9 cellular contexts compared by ENCODE assay signal in the genomic region with DNA sequence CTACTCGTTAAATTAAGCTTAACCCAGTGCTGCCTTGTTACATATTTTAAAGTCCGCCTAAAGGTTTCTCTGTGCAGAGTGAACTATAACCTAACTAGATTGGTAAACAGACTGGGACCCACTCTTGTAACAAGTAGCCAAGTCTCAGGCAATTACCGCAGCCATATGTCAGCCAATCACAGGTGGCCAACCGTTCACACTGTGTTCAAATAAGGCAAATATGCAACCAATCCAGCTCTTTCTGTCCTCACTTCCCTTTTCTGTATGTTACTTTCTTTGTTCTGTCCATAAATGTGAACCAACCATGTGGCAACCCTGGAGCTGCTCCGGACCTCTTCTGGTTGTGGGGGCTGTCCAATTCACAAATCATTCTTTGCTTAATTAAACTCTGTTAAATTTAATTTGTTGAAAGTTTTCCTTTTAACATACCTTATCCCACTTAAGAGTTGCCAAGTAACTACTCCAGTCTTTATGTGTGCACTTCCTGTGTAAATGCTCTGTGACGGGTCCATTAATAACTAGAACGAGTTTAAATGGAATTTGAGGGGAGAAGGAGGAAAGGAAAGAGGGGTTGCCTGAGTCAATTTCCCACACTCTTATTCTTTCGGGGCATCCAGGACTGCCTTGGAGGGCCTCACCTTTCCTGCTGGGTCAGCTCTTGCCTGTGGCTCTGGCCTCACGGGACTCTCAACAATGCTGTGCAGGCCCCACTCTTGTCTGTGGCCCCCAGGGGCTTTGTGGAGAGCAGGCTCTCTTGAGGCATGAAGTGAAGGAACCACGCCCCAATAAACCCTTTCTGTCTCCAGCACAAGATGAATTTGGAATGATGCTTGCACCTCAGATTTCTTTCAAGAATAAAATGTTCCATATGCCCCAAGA. TPM values are rescaled to one million over a fixed set of nuclear protein-coding genes. Genes with fewer than 3 reads are reported as not detected.
A peak's percentile ranks its signal among the peaks of the same experiment; 100 is the strongest.
DNase-seq lines count a peak whose midpoint lies in the region; ATAC-seq and TF ChIP-seq lines count a peak whose summit lies in the region.
"Had no signal": no experiment of that assay in that cellular context is flagged by ENCODE, and none has a peak within 500 bp of the region (broad histone marks: within the 10 kb centered on the region; RNA-seq: fewer than 3 reads in every experiment).

No MANE protein-coding gene starts in this region.

- H3F3A ChIP-seq in OCI-LY1 (ENCODE audit: insufficient read depth, low read length), result no peaks in the 10 kb centered on the region

- peaks cover 4% of the 10 kb centered on the region for H3K9me3 Mint-ChIP-seq in stimulated activated memory B cell treated with anti-CD40 and anti-IgM and Interleukin-4, amounts not matched to agents 10 μg/mL and 1 μg/mL and 100 μg/mL, for 72 hours
- H3K9me3 Mint-ChIP-seq in natural killer cell, result no peaks in the 10 kb centered on the region

- no peaks in the 10 kb centered on the region for H3K36me3 ChIP-seq in OCI-LY1 (ENCODE audit: insufficient read depth, low read length)

- H3K4me2 ChIP-seq in OCI-LY1 (ENCODE audit: low read length), result no peak overlapping the region; the same call in 1 of the 2 replicates

- no peak overlapping the region for H3K27ac ChIP-seq in OCI-LY1 (ENCODE audit: low read depth, low read length, poor library complexity, severe bottlenecking)

- H4K20me1 ChIP-seq in OCI-LY1 (ENCODE audit: insufficient read depth, low read length), result no peaks in the 10 kb centered on the region

- H3K9ac ChIP-seq in OCI-LY1 (ENCODE audit: low read length), result no peak overlapping the region

- peak overlapping the region; percentile 86 for H2AFZ ChIP-seq in OCI-LY1 (ENCODE audit: low read length)

- H3K27ac Mint-ChIP-seq in stimulated activated memory B cell treated with anti-CD40 and anti-IgM and Interleukin-4, amounts not matched to agents 10 μg/mL and 1 μg/mL and 100 μg/mL, for 72 hours, result peak overlapping the region; percentile 89
- no peak overlapping the region for H3K27ac Mint-ChIP-seq in natural killer cell

- intact Hi-C loops in natural killer cell (cut with micrococcal nuclease), result no loop called here

- H3K27me3 ChIP-seq in OCI-LY1 (ENCODE audit: insufficient read depth, low read length), result no peaks in the 10 kb centered on the region

- TF ChIP-seq CTCF in OCI-LY1 (IDR thresholded peaks at IDR 0.05; ENCODE audit: low read length) (no peak), natural killer cell (IDR thresholded peaks at IDR 0.05) (no peak)

- H3K9me2 ChIP-seq in OCI-LY1 (ENCODE audit: low read depth, low read length), result no peaks in the 10 kb centered on the region

- no peak overlapping the region for H3K4me3 ChIP-seq in OCI-LY1 (ENCODE audit: low read depth, low read length, poor library complexity, severe bottlenecking)

- H3K4me3 Mint-ChIP-seq in stimulated activated memory B cell treated with anti-CD40 and anti-IgM and Interleukin-4, amounts not matched to agents 10 μg/mL and 1 μg/mL and 100 μg/mL, for 72 hours, result peak overlapping the region; percentile 44
- no peak overlapping the region for H3K4me3 Mint-ChIP-seq in natural killer cell

- no peaks in the 10 kb centered on the region for H3K27me3 Mint-ChIP-seq in stimulated activated memory B cell treated with anti-CD40 and anti-IgM and Interleukin-4, amounts not matched to agents 10 μg/mL and 1 μg/mL and 100 μg/mL, for 72 hours
- H3K27me3 Mint-ChIP-seq in natural killer cell (ENCODE audit: low read depth in 2 of 2), result no peaks in the 10 kb centered on the region

- no peaks in the 10 kb centered on the region for H3K79me2 ChIP-seq in OCI-LY1 (ENCODE audit: insufficient read depth, low read length)

- peaks cover 11% of the 10 kb centered on the region for H3K4me1 ChIP-seq in OCI-LY1 (ENCODE audit: insufficient read depth, low read length, severe bottlenecking)

- H3K9me3 ChIP-seq in OCI-LY1 (ENCODE audit: low read length), result no peaks in the 10 kb centered on the region

- no peaks in the 10 kb centered on the region for H3K36me3 Mint-ChIP-seq in stimulated activated memory B cell treated with anti-CD40 and anti-IgM and Interleukin-4, amounts not matched to agents 10 μg/mL and 1 μg/mL and 100 μg/mL, for 72 hours
- H3K36me3 Mint-ChIP-seq in natural killer cell, result no peaks in the 10 kb centered on the region

- ATAC-seq in HG03039 (IDR thresholded peaks at IDR 0.05; ENCODE audit: unreplicated experiment) (peak; percentile 79), natural killer cell (no peak)
- peak; percentile 90 for ATAC-seq in stimulated activated memory B cell treated with anti-CD40 and anti-IgM and Interleukin-4, amounts not matched to agents 10 μg/mL and 1 μg/mL and 100 μg/mL, for 72 hours

- peaks cover 53% of the 10 kb centered on the region for H3K4me1 Mint-ChIP-seq in stimulated activated memory B cell treated with anti-CD40 and anti-IgM and Interleukin-4, amounts not matched to agents 10 μg/mL and 1 μg/mL and 100 μg/mL, for 72 hours
- H3K4me1 Mint-ChIP-seq in natural killer cell, result no peaks in the 10 kb centered on the region

- DNase-seq in NCI-H1436 (lab: John Stamatoyannopoulos, UW), result peak; percentile 9
- DNase-seq in NCI-H1436 treated with DMSO at 0.1 percent for 48 hours (lab: John Stamatoyannopoulos, UW), result no peak
- DNase-seq in stimulated activated CD4-positive, alpha-beta T cell treated with anti-CD3 and anti-CD28 coated beads, Interleukin-1b, Interleukin-23, amount 100 ng/mL, for 48 hours, result no peak
- no peak for DNase-seq in amniotic stem cell (lab: John Stamatoyannopoulos, UW)
- DNase-seq in natural killer cell, result no peak
- DNase-seq: retina had no signal

RNA-seq across cellular contexts. Expression of gene RPL37A, which starts 6.6 kb away (rescaled TPM):
- 1,000 to 10,000 TPM; 1,429 to 1,793 (median 1,744) TPM for total RNA-seq in natural killer cell

Comparison
In these comparisons a context has a peak if more than half of its experiments do, and no peak if none do; other contexts are left out.
1. ATAC-seq: peak in HG03039 (single experiment) and stimulated activated memory B cell treated with anti-CD40 and anti-IgM and Interleukin-4, amounts not matched to agents 10 μg/mL and 1 μg/mL and 100 μg/mL, for 72 hours (single experiment); none in natural killer cell (0 of 3).